Comparison of ENCODE assay signal across 1 cellular context in the genomic region with DNA sequence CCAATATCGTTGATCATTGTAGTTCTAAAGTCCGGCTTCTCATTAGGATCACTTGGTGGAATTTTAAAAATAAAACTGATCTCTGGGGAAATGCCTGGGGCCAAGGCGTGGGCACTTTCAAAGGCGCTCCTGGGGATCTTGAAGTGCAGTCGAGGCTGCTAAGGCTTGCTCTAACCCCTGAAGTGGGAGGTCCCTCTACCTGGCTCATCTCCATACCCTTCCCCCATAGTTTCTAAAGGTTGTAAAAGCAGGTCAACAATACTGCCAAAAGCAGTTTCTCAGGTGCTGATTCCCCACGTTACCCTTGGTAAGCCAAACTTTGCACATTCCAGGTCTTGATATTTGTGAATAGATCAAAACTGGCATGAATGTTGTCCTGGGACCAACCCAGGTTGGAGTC.
TF ChIP-seq lines count a peak whose summit lies in the region.

No MANE protein-coding gene starts in this region.

TF ChIP-seq in GM23338, 12 proteins besides CTCF, POLR2A, EP300 and RAD21 (continued from another document):
- TF ChIP-seq REST (IDR thresholded peaks at IDR 0.05; ENCODE audit: unreplicated experiment) (no peak), ZNF462 (CRISPR knock-in tag; IDR thresholded peaks at IDR 0.05) (no peak), POLR2AphosphoS5 (IDR thresholded peaks at IDR 0.05; ENCODE audit: low read depth) (no peak), ZNF114 (CRISPR knock-in tag; IDR thresholded peaks at IDR 0.05) (no peak), EZH2phosphoT487 (IDR thresholded peaks at IDR 0.05; ENCODE audit: unreplicated experiment) (no peak), NANOG (IDR thresholded peaks at IDR 0.05; ENCODE audit: borderline replicate concordance) (no peak), ZNF331 (CRISPR knock-in tag; IDR thresholded peaks at IDR 0.05; ENCODE audit: low read depth) (no peak), JUNB (IDR thresholded peaks at IDR 0.05; ENCODE audit: unreplicated experiment) (no peak), CREB1 (CRISPR knock-in tag; IDR thresholded peaks at IDR 0.05; ENCODE audit: low read depth) (no peak)
- TF ChIP-seq, protein P1, sequence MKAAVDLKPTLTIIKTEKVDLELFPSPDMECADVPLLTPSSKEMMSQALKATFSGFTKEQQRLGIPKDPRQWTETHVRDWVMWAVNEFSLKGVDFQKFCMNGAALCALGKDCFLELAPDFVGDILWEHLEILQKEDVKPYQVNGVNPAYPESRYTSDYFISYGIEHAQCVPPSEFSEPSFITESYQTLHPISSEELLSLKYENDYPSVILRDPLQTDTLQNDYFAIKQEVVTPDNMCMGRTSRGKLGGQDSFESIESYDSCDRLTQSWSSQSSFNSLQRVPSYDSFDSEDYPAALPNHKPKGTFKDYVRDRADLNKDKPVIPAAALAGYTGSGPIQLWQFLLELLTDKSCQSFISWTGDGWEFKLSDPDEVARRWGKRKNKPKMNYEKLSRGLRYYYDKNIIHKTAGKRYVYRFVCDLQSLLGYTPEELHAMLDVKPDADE (IDR thresholded peaks at IDR 0.05), result no peak
